8 cellular contexts compared by ENCODE assay signal in the genomic region with DNA sequence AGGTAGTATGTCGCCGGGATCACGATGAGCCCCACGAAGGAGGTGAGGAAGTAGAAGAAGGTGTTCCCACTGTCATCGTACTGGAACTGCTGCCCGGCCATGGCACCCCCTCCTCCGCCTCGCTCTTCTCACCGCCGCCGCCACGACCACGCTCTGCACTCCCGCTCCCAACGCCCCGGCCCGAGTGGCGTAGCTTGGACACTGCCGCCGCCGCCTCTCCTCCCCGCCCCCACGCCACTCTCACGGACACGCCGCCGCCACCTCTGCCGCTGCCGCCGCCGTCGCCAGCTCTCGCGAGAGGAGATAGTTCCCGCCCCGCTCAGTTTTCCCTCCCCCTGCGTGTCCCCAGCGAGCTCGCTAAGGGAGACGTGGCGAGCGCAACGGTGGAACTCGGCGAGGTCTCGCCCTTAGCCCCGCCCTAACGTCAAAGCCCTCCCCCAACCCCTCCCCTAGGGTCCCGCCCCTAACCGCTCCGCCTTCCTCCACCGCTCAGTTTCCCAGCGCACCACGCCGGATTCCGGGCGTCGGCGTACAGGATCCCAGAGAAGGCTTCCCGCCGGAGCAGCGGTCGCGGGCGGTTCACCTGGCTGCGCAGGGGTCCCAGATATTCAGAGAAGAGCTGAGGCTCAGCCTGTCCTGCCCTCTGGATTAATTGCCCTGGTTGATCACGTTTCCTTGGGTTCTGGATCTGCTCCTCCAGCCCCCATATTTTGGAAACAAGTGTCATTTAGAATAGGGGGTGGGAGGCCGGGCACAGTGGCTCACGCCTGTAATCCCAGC.
DNase-seq lines count a peak whose midpoint lies in the region; ATAC-seq and TF ChIP-seq lines count a peak whose summit lies in the region.

TSS of gene SEC63 (minus strand) at position 300 of the 780 bp plus-strand sequence. CDS start at position 101, 199 bp downstream.

- H3K27me3 ChIP-seq in iPS-20b (ENCODE audit: insufficient read depth, low read length), result no peaks in the 10 kb centered on the region

- peak within 1 kb of the TSS; percentile 95 for H3K9ac ChIP-seq in iPS-20b (ENCODE audit: low read depth, low read length)

- CTCF ChIA-PET in AG04449 (lab: Yijun Ruan, JAX), result interaction anchor here (1.3 to 1.8 kb wide), 2 partner anchors 8 to 22 kb away, joined by 3 to 6 read pairs; no protein-coding TSS in a partner anchor

- H3K27ac ChIP-seq in VCaP (peak within 1 kb of the TSS; percentile 92), iPS-20b (ENCODE audit: low read length) (peak within 1 kb of the TSS; percentile 75), skin epidermis (peak within 1 kb of the TSS; percentile 46 to 97 (median 92))

- POLR2A ChIA-PET in AG04449 (lab: Yijun Ruan, JAX), result interaction anchor here (0.6 kb wide), 1 partner anchor 236 kb away, joined by 3 read pairs; no protein-coding TSS in a partner anchor

- peak; percentile 67 for DNase-seq in AG04449 (ENCODE audit: low read depth, low spot score)
- peak; percentile 90 for DNase-seq in NCI-H2196 treated with DMSO at 0.1 percent for 48 hours (lab: John Stamatoyannopoulos, UW; ENCODE audit: unreplicated experiment)
- DNase-seq in T47D (ENCODE audit: low read depth in 1 of 2, low spot score in 1 of 2), result peak; percentile 90 to 97

- H3K9me3 ChIP-seq in iPS-20b (ENCODE audit: insufficient read depth, low read depth, low read length), result no peaks in the 10 kb centered on the region

- H3K36me3 ChIP-seq in iPS-20b (ENCODE audit: insufficient read depth, low read depth, low read length), result 0 out of 2 replicates have a peak, but pooled peaks cover 3% of the 10 kb centered on the region

- ATAC-seq in GM18873 (IDR thresholded peaks at IDR 0.05; ENCODE audit: low FRiP score, unreplicated experiment) (peak; percentile 78), HG03135 (IDR thresholded peaks at IDR 0.05; ENCODE audit: unreplicated experiment) (peak; percentile 94)

- H3K4me1 ChIP-seq in iPS-20b (ENCODE audit: insufficient read depth, low read length), result no peaks in the 10 kb centered on the region

- TF ChIP-seq CTCF in AG04449 (IDR thresholded peaks at IDR 0.05; ENCODE audit: insufficient read depth, low read length, missing control alignments), result no peak
- TF ChIP-seq CTCF in VCaP (conservative IDR thresholded peaks at IDR 0.05), result no peak

- peak within 1 kb of the TSS; percentile 89 for H3K4me3 ChIP-seq in AG04449 (ENCODE audit: low read depth, low read length)
- H3K4me3 ChIP-seq in iPS-20b (ENCODE audit: low read length), result peak within 1 kb of the TSS; percentile 90
- peak within 1 kb of the TSS; percentile 60 to 99 (median 93) for H3K4me3 ChIP-seq in skin epidermis

- in situ Hi-C loops in T47D (cut with HindIII; ENCODE audit: low pct_unique_long_range_greater_than_20kb, low sequenced_read_pairs), result no loop called here

Comparison
In these comparisons a context has a peak if more than half of its experiments do, and no peak if none do; other contexts are left out.
1. Peak in every context shown above with its lines: DNase-seq, ATAC-seq, H3K4me3 ChIP-seq and H3K27ac ChIP-seq.